8 cellular contexts compared by ENCODE assay signal in the genomic region with DNA sequence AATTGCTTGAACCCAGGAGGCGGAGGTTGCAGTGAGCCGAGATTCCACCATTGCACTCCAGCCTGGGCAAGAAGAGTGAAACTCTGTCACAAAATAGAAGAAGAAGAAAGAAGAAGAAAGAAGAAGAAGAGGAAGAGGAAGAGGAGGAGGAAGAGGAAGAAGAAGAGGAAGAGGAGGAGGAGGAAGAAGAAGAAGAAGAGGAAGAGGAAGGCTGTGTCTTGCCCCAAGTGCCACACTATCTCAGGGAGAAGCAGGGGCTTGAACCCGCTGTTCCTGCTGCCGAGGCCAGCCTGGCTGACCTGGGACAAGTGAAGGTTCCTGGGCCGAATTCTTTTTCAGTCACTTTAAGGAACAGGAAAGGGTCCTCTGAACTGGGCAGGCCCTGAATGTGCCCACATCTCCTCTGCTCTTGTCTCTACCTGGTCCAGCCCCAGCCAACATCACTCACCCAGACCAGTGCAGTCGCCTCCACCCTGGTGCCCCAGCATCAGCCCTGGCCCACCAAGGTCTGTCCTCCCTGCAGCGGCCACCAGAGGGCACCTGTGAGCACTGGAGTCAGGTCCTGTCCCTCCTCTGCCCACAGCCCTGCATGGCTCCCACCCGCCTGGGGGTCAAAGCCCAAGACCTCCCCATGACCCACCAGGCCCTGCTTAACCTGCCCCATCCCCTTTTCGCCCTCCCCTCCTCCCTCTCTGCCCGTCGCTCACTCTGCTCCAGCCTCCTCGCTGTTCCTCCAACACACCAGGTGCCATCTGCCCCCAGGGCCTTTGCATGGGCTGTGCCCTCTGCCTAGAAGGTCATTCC. TPM values are rescaled to one million over a fixed set of nuclear protein-coding genes. Genes with fewer than 3 reads are reported as not detected.
DNase-seq lines count a peak whose midpoint lies in the region; ATAC-seq and TF ChIP-seq lines count a peak whose summit lies in the region.

No MANE protein-coding gene starts in this region.

- peak; percentile 84 for DNase-seq in GM13977 (ENCODE audit: low spot score)
- DNase-seq in NCI-H82 (lab: John Stamatoyannopoulos, UW), result peak; percentile 71
- DNase-seq in activated CD8-positive, alpha-beta memory T cell treated with anti-CD3 and anti-CD28 coated beads for 1 hour (ENCODE audit: extremely low read depth in 1 of 2, low read depth in 1 of 2), result peak; percentile 78 to 87
- peak; percentile 91 to 92 (median 92) for DNase-seq in effector memory CD8-positive, alpha-beta T cell
- peak; percentile 94 for DNase-seq in mesenteric fat pad (ENCODE audit: low spot score)
- peak; percentile 70 to 94 for DNase-seq in stimulated activated CD8-positive, alpha-beta memory T cell treated with anti-CD3 and anti-CD28 coated beads, Interleukin-4, amount 100 ng/mL, for 4 hours (ENCODE audit: low read depth in 2 of 2, low spot score in 1 of 2)
- no peak for DNase-seq in putamen (ENCODE audit: low spot score)

- H3K4me1 Mint-ChIP-seq in effector memory CD8-positive, alpha-beta T cell (ENCODE audit: low read depth in 2 of 2), result peaks cover 13 to 19% of the 10 kb centered on the region in 2 donors

- TF ChIP-seq CTCF in GM13977 (IDR thresholded peaks at IDR 0.05; ENCODE audit: extremely low read depth, insufficient read depth, missing control alignments), result peak; percentile 92

- H3K4me1 ChIP-seq in ACC112 (ENCODE audit: control insufficient read depth, insufficient read depth, low read length, unreplicated experiment), result peaks cover 3% of the 10 kb centered on the region

- H3K27me3 ChIP-seq in ACC112 (ENCODE audit: insufficient read depth, low read length), result no peaks in the 10 kb centered on the region

- H3K9me3 Mint-ChIP-seq in effector memory CD8-positive, alpha-beta T cell, result no peaks in the 10 kb centered on the region

- no peak overlapping the region for H3K4me3 Mint-ChIP-seq in effector memory CD8-positive, alpha-beta T cell

- ATAC-seq in effector memory CD8-positive, alpha-beta T cell (replicated peaks), result peak; percentile 73

- H3K79me2 ChIP-seq in ACC112 (ENCODE audit: control insufficient read depth, insufficient read depth, low read length, unreplicated experiment), result no peaks in the 10 kb centered on the region

- H2AFZ ChIP-seq in ACC112 (ENCODE audit: low read length, unreplicated experiment), result no peak overlapping the region

- H3K27ac ChIP-seq in ACC112 (ENCODE audit: low read depth, low read length), result peak overlapping the region; percentile 95

- in situ Hi-C loops in GM13977 (cut with MboI; ENCODE audit: low pct_unique_long_range_greater_than_20kb, low sequenced_read_pairs, unreplicated experiment), result loop anchor here (10.0 kb wide), 2 partner anchors 103 to 223 kb away; no protein-coding TSS in a partner anchor

- H3K27ac Mint-ChIP-seq in effector memory CD8-positive, alpha-beta T cell, result peak overlapping the region in 1 of 2 donors; percentile 42

- H3K36me3 Mint-ChIP-seq in effector memory CD8-positive, alpha-beta T cell (ENCODE audit: insufficient read depth), result peaks cover 15% of the 10 kb centered on the region

- no peak overlapping the region for H3K4me3 ChIP-seq in ACC112 (ENCODE audit: low read depth, low read length)

- no peaks in the 10 kb centered on the region; the same call in 1 of the 2 replicates for H3K36me3 ChIP-seq in ACC112 (ENCODE audit: insufficient read depth, low read length)

- no peaks in the 10 kb centered on the region for H3K27me3 Mint-ChIP-seq in effector memory CD8-positive, alpha-beta T cell

RNA-seq across cellular contexts. Expression of a gene that starts 20.0 kb away (rescaled TPM):
- total RNA-seq in mesenteric fat pad, result 13.6 TPM

RNA-seq across cellular contexts. Expression of a gene that starts 20.0 kb away (rescaled TPM):
- total RNA-seq in mesenteric fat pad, result 10.9 TPM

RNA-seq across cellular contexts. Expression of a gene that starts 55.9 kb away (rescaled TPM):
- 95.7 TPM for total RNA-seq in mesenteric fat pad
